8 cellular contexts compared by ENCODE assay signal in the genomic region with DNA sequence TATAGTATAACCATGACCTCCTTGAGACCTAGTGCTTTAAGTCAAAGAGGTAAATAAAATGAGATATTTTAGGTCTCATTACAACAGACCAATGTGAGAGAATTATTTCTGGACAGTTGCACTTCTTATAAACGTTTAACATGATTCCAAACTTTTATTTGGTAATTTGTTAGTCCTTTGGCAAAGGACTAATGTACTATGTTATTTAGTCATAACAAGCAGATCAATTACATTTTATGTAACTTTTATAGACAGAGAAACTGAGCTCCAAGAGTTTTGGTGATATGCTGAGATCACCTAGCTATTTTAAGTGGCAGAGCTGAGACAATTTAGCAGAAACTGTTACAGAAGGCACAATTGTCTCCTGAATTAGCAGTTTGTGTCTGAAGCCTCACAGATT. TPM values are rescaled to one million over a fixed set of nuclear protein-coding genes. Genes with fewer than 3 reads are reported as not detected.
"Had no signal": no experiment of that assay in that cellular context is flagged by ENCODE, and none has a peak within 500 bp of the region (broad histone marks: within the 10 kb centered on the region; RNA-seq: fewer than 3 reads in every experiment).

No MANE protein-coding gene starts in this region.

- H3K27ac ChIP-seq: HL-60 had no signal

- H3K4me2 ChIP-seq: GM23338 had no signal

- DNase-seq: H9, HCEC 1CT, KBM-7 had no signal

- ATAC-seq: GM23338, HepG2 had no signal

- H2AFZ ChIP-seq: GM23338 had no signal

- H3K4me3 ChIP-seq: GM23338 had no signal

RNA-seq across cellular contexts. Expression of gene SNCA, which starts 2.6 kb away (rescaled TPM):
- total RNA-seq: HepG2, HT1080 had no signal

RNA-seq across cellular contexts. Expression of gene MMRN1, which starts 55.1 kb away (rescaled TPM):
- total RNA-seq: GM23338, H1, H9, HepG2, HT1080 had no signal
